ENCODE assay signal across 16 cellular contexts in genomic region chr11:58506935-58507334, GRCh38.
A peak's percentile ranks its signal among the peaks of the same experiment; 100 is the strongest.
DNase-seq lines count a peak whose midpoint lies in the region; ATAC-seq lines count a peak whose summit lies in the region.
"Had no signal": no experiment of that assay in that cellular context is flagged by ENCODE, and none has a peak within 500 bp of the region (broad histone marks: within the 10 kb centered on the region; RNA-seq: fewer than 3 reads in every experiment).

No MANE protein-coding gene starts in this region.

- ATAC-seq in GM19351 (IDR thresholded peaks at IDR 0.05; ENCODE audit: unreplicated experiment) (peak; percentile 53), HG02759 (IDR thresholded peaks at IDR 0.05; ENCODE audit: unreplicated experiment) (peak; percentile 48)
- ATAC-seq: Panc1 had no signal

- peak; percentile 56 for DNase-seq in CD1c-positive myeloid dendritic cell (ENCODE audit: extremely low spot score)
- peak; percentile 89 for DNase-seq in NOMO-1 treated with DMSO at 0.1 percent for 48 hours (lab: John Stamatoyannopoulos, UW; ENCODE audit: unreplicated experiment)
- DNase-seq in COR-L47 (lab: John Stamatoyannopoulos, UW) = no peak
- DNase-seq in HPDE6-E6E7 (ENCODE audit: extremely low spot score) = no peak
- DNase-seq in NCI-H1930 (lab: John Stamatoyannopoulos, UW) = no peak
- no peak for DNase-seq in HK-2 (ENCODE audit: unreplicated experiment)
- DNase-seq: activated CD4-positive, alpha-beta memory T cell treated with anti-CD3 and anti-CD28 coated beads, Interleukin-2, amount 10 ng/mL, durations not matched to agents 7 days and 5 days; aorta; Caco-2; head of caudate nucleus; mesenchymal stem cell; NCI-H1436; NCI-H446 treated with DMSO at 0.1 percent for 48 hours had no signal

Comparison
In these comparisons a context has a peak if more than half of its experiments do, and no peak if none do; other contexts are left out.
1. DNase-seq: peak in CD1c-positive myeloid dendritic cell (single experiment) and NOMO-1 treated with DMSO at 0.1 percent for 48 hours (single experiment); none in COR-L47 (single experiment), HPDE6-E6E7 (single experiment), NCI-H1930 (0 of 2) and HK-2 (single experiment).